ENCODE assay signal across 8 cellular contexts in genomic region chr19:44111910-44112463, GRCh38. TPM values are rescaled to one million over a fixed set of nuclear protein-coding genes. Genes with fewer than 3 reads are reported as not detected.
A peak's percentile ranks its signal among the peaks of the same experiment; 100 is the strongest.
DNase-seq lines count a peak whose midpoint lies in the region; ATAC-seq and TF ChIP-seq lines count a peak whose summit lies in the region.

No MANE protein-coding gene starts in this region.

- H3K4me3 Mint-ChIP-seq in endothelial cell (ENCODE audit: unreplicated experiment) (peak overlapping the region; percentile 98), nephron (peak overlapping the region; percentile 98)

- peaks cover 28% of the 10 kb centered on the region for H3K36me3 Mint-ChIP-seq in endothelial cell (ENCODE audit: low read depth, unreplicated experiment)
- H3K36me3 Mint-ChIP-seq in nephron (ENCODE audit: low read depth) = peaks cover 63% of the 10 kb centered on the region

- intact Hi-C loops in left cardiac atrium (cut with DNase I) = loop anchor here in 1 of 2 donors (5.0 kb wide), 1 partner anchor 195 kb away; the partner anchor contains the start of gene ZNF235
- intact Hi-C loops in Right ventricle myocardium superior (cut with DNase I) = loop anchor here (10.0 kb wide), 1 partner anchor 193 kb away; the partner anchor contains the start of gene ZNF235
- intact Hi-C loops in sciatic nerve (cut with DNase I) = no loop called here

- CTCF ChIA-PET in RWPE1 (lab: Yijun Ruan, JAX) = no interaction called here

- no peak overlapping the region for H3K27ac ChIP-seq in RWPE1

- H3K9me3 Mint-ChIP-seq in endothelial cell (ENCODE audit: unreplicated experiment) = peaks cover 12% of the 10 kb centered on the region
- peaks cover 35% of the 10 kb centered on the region for H3K9me3 Mint-ChIP-seq in nephron

- TF ChIP-seq CTCF in RWPE1 (conservative IDR thresholded peaks at IDR 0.05; ENCODE audit: low read depth) (no peak), endothelial cell (IDR thresholded peaks at IDR 0.05; ENCODE audit: unreplicated experiment) (no peak), nephron (IDR thresholded peaks at IDR 0.05; ENCODE audit: unreplicated experiment in 3 of 3) (no peak)

- H3K27me3 Mint-ChIP-seq in endothelial cell (ENCODE audit: unreplicated experiment) (peaks cover 1% of the 10 kb centered on the region), nephron (ENCODE audit: low read depth) (no peaks in the 10 kb centered on the region)

- DNase-seq in left cardiac atrium (peak; percentile 37), Right ventricle myocardium superior (no peak), RWPE1 (ENCODE audit: low spot score) (peak; percentile 4), endothelial cell (ENCODE audit: low spot score) (peak; percentile 51), sciatic nerve (ENCODE audit: low spot score) (no peak)

- H3K27ac Mint-ChIP-seq in endothelial cell (ENCODE audit: unreplicated experiment) = peak overlapping the region; percentile 96
- H3K27ac Mint-ChIP-seq in nephron = peak overlapping the region; percentile 88 to 95 (median 95)

- POLR2A ChIA-PET in RWPE1 (lab: Yijun Ruan, JAX; ENCODE audit: low non-redundant PET) = no interaction called here

- peaks cover 10% of the 10 kb centered on the region for H3K4me1 Mint-ChIP-seq in endothelial cell (ENCODE audit: unreplicated experiment)
- peaks cover 12% of the 10 kb centered on the region for H3K4me1 Mint-ChIP-seq in nephron

- ATAC-seq in left cardiac atrium = no peak
- ATAC-seq in Right ventricle myocardium superior (ENCODE audit: poor library complexity) = no peak
- ATAC-seq in sciatic nerve = no peak
- no peak for ATAC-seq in HG03565 (IDR thresholded peaks at IDR 0.05; ENCODE audit: unreplicated experiment)
- ATAC-seq in GM21526 (IDR thresholded peaks at IDR 0.05; ENCODE audit: low FRiP score, unreplicated experiment) = no peak

RNA-seq across cellular contexts. Expression of gene ZNF225, which starts 1.2 kb away (rescaled TPM):
- total RNA-seq in left cardiac atrium (1 to 10 TPM; 3.2 to 3.3 TPM), Right ventricle myocardium superior (3.0 TPM), endothelial cell (ENCODE audit: unreplicated experiment) (7.1 TPM), sciatic nerve (7.0 TPM)

RNA-seq across cellular contexts. Expression of gene ZNF224, which starts 17.8 kb away (rescaled TPM):
- total RNA-seq in left cardiac atrium = 10 to 100 TPM; 11.1 to 13.4 TPM
- 9.9 TPM for total RNA-seq in Right ventricle myocardium superior
- 36.0 TPM for total RNA-seq in endothelial cell (ENCODE audit: unreplicated experiment)
- total RNA-seq in sciatic nerve = 37.6 TPM

RNA-seq across cellular contexts. Expression of gene ZNF234, which starts 29.4 kb away (rescaled TPM):
- 1 to 10 TPM; 8.1 to 9.6 TPM for total RNA-seq in left cardiac atrium
- 8.1 TPM for total RNA-seq in Right ventricle myocardium superior
- 17.8 TPM for total RNA-seq in endothelial cell (ENCODE audit: unreplicated experiment)
- 16.6 TPM for total RNA-seq in sciatic nerve

RNA-seq across cellular contexts. Expression of gene ZNF284, which starts 40.0 kb away (rescaled TPM):
- 1 to 10 TPM; 1.9 TPM for total RNA-seq in left cardiac atrium
- total RNA-seq in Right ventricle myocardium superior = 1.6 TPM
- 4.0 TPM for total RNA-seq in endothelial cell (ENCODE audit: unreplicated experiment)
- total RNA-seq in sciatic nerve = 3.2 TPM

RNA-seq across cellular contexts. Expression of gene ZNF226, which starts 52.9 kb away (rescaled TPM):
- total RNA-seq in left cardiac atrium (10 to 100 TPM; 14.9 to 17.8 TPM), Right ventricle myocardium superior (14.9 TPM), endothelial cell (ENCODE audit: unreplicated experiment) (23.2 TPM), sciatic nerve (29.8 TPM)

Comparison
In these comparisons a context has a peak if more than half of its experiments do, and no peak if none do; other contexts are left out.
1. DNase-seq: peak in left cardiac atrium (single experiment), RWPE1 (single experiment) and endothelial cell (single experiment); none in Right ventricle myocardium superior (single experiment) and sciatic nerve (single experiment).